6 cellular contexts compared by ENCODE assay signal in the genomic region with DNA sequence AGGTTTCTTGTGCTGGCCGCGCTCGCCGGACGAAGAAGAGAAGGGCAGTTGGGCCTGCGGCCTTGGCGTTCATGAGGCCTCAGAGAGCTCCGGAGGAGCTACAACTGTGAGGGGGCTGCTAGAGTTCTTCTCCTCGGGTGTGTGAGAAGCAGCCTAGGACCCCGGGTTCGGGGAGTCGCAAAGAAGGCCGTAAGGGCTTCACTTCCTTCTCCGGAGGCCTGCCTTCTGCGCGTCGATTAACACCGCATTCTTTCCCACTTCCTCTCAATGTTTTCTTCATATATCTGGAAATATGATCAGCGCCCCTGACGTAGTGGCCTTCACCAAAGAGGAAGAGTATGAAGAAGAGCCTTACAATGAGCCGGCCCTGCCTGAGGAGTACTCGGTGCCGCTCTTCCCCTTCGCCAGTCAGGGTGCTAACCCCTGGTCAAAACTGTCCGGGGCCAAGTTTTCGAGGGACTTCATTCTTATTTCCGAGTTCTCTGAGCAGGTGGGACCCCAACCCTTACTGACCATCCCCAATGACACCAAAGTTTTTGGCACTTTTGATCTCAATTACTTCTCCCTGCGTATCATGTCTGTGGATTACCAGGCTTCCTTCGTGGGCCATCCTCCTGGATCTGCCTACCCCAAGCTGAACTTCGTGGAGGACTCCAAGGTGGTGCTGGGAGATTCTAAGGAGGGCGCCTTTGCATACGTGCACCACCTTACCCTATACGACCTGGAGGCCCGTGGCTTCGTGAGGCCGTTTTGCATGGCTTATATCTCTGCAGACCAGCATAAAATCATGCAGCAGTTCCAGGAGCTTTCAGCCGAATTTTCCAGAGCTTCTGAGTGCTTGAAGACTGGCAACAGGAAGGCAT. TPM values are rescaled to one million over a fixed set of nuclear protein-coding genes. Genes with fewer than 3 reads are reported as not detected.
DNase-seq lines count a peak whose midpoint lies in the region; ATAC-seq and TF ChIP-seq lines count a peak whose summit lies in the region.

No MANE protein-coding gene starts in this region.

- peaks cover 95% of the 10 kb centered on the region for H3K79me2 ChIP-seq in SK-N-SH (ENCODE audit: insufficient read depth)

- peaks cover 25% of the 10 kb centered on the region for H3K36me3 Mint-ChIP-seq in type B pancreatic cell

- H3K27ac ChIP-seq in SK-N-SH (ENCODE audit: low read depth in 2 of 2, low read length in 1 of 2) (peak overlapping the region; percentile 69 to 92), heart right ventricle (peak overlapping the region; percentile 62 to 95 (median 86))

- CTCF ChIA-PET in SK-N-SH (lab: Yijun Ruan, JAX) = no interaction called here

- peak overlapping the region; percentile 72; the same call in 1 of the 2 replicates for H2AFZ ChIP-seq in SK-N-SH (ENCODE audit: low read depth)

- ATAC-seq in GM19467 (IDR thresholded peaks at IDR 0.05; ENCODE audit: unreplicated experiment) (peak; percentile 6), heart right ventricle (peak in 4 of 8 donors; percentile 1 to 2 (median 2))

- no peak for TF ChIP-seq RAD21 in SK-N-SH (IDR thresholded peaks at IDR 0.05; ENCODE audit: low read length)

- H3K9me2 ChIP-seq in SK-N-SH = no peaks in the 10 kb centered on the region

- peaks cover 46% of the 10 kb centered on the region for H4K20me1 ChIP-seq in SK-N-SH (ENCODE audit: insufficient read depth)

- H3K27me3 ChIP-seq in SK-N-SH (ENCODE audit: insufficient read depth) = no peaks in the 10 kb centered on the region
- H3K27me3 ChIP-seq in heart right ventricle = no peaks in the 10 kb centered on the region

- H3F3A ChIP-seq in SK-N-SH (replicated peaks; ENCODE audit: insufficient read depth) = no peaks in the 10 kb centered on the region

- H3K27ac Mint-ChIP-seq in type B pancreatic cell = peak overlapping the region; percentile 99

- H3K4me1 Mint-ChIP-seq in type B pancreatic cell (ENCODE audit: unreplicated experiment) = peaks cover 46% of the 10 kb centered on the region

- POLR2A ChIA-PET in SK-N-SH (lab: Yijun Ruan, JAX) = interaction anchor here (1.0 kb wide), 1 partner anchor 13 kb away, joined by 3 read pairs; no protein-coding TSS in a partner anchor

- TF ChIP-seq CTCF in SK-N-SH (IDR thresholded peaks at IDR 0.05) (no peak), heart right ventricle (IDR thresholded peaks at IDR 0.05) (no peak), type B pancreatic cell (conservative IDR thresholded peaks at IDR 0.05) (no peak)

- 30% methylated on average over 31 of the region's 37 CpGs for WGBS in SK-N-SH (ENCODE audit: low lambda C conversion rate)
- WGBS in heart right ventricle, 2 donors = 24 to 27% methylated on average over 37 of the region's 37 CpGs

- H3K9me3 ChIP-seq in SK-N-SH = no peaks in the 10 kb centered on the region
- H3K9me3 ChIP-seq in heart right ventricle = no peaks in the 10 kb centered on the region

- H3K9ac ChIP-seq in SK-N-SH = peak overlapping the region; percentile 85

- H3K36me3 ChIP-seq in SK-N-SH (replicated peaks in 1 of 2; ENCODE audit: control insufficient read depth in 1 of 2, insufficient read depth in 2 of 2, low read length in 1 of 2) (peaks cover 34 to 43% of the 10 kb centered on the region in 2 experiments), heart right ventricle (peaks cover 0 to 56% (median 0%) of the 10 kb centered on the region in 9 donors)

- peak overlapping the region; percentile 99 for H3K4me3 Mint-ChIP-seq in type B pancreatic cell

- no peaks in the 10 kb centered on the region for H3K9me3 Mint-ChIP-seq in type B pancreatic cell

- peak overlapping the region; percentile 86 for H3K4me2 ChIP-seq in SK-N-SH

- intact Hi-C loops in heart right ventricle (cut with DNase I) = loop anchor here in 7 of 10 donors (2.0 to 10.0 kb wide), 6 partner anchors 47 to 111 kb away; a partner anchor contains a TSS

- H3K4me3 ChIP-seq in SK-N-SH (ENCODE audit: low read depth in 2 of 2, low read length in 1 of 2) (peak overlapping the region; percentile 84 to 94), heart right ventricle (peak overlapping the region; percentile 78 to 100 (median 90))

- DNase-seq in SK-N-SH (no peak), heart right ventricle (no peak), type B pancreatic cell (ENCODE audit: extremely low spot score, unreplicated experiment) (no peak), DMS 273 (lab: John Stamatoyannopoulos, UW; ENCODE audit: unreplicated experiment) (no peak), HK-2 (ENCODE audit: unreplicated experiment) (no peak)

- no peak for TF ChIP-seq EP300 in SK-N-SH (IDR thresholded peaks at IDR 0.05; ENCODE audit: borderline replicate concordance in 1 of 2, low read depth in 1 of 2, low read length in 1 of 2)

- no peaks in the 10 kb centered on the region for H3K27me3 Mint-ChIP-seq in type B pancreatic cell

- H3K4me1 ChIP-seq in SK-N-SH (ENCODE audit: control insufficient read depth in 1 of 2, insufficient read depth in 2 of 2, low read depth in 1 of 2, low read length in 1 of 2) = peaks cover 22 to 51% of the 10 kb centered on the region in 2 experiments; a peak in 2 of 4 replicates
- H3K4me1 ChIP-seq in heart right ventricle = peaks cover 33 to 85% (median 74%) of the 10 kb centered on the region in 9 donors

TF ChIP-seq in SK-N-SH, 30 proteins besides CTCF, POLR2A, EP300 and RAD21:
- no peak for TF ChIP-seq FOXM1 (IDR thresholded peaks at IDR 0.05; ENCODE audit: low read depth)
- TF ChIP-seq ELF1 (IDR thresholded peaks at IDR 0.05) = no peak
- 0 out of 2 replicates have a peak, but pooled peaks have one; percentile 7 for TF ChIP-seq POLR2AphosphoS5 (IDR thresholded peaks at IDR 0.05; ENCODE audit: low read depth, low read length)
- TF ChIP-seq YY1 (IDR thresholded peaks at IDR 0.05; ENCODE audit: low read depth) = peak; percentile 71; the same call in 1 of the 2 replicates
- TF ChIP-seq TCF12 (IDR thresholded peaks at IDR 0.05) = no peak
- TF ChIP-seq GABPA (IDR thresholded peaks at IDR 0.05; ENCODE audit: low read depth) = no peak
- TF ChIP-seq FOSL2 (IDR thresholded peaks at IDR 0.05; ENCODE audit: borderline replicate concordance, low read depth) = no peak

RNA-seq across cellular contexts. Expression of a gene that starts 0.6 kb away (rescaled TPM):
- 5.6 and 6.2 TPM in 2 replicates for polyA plus RNA-seq in SK-N-SH (2012; rRNA removed)
- 3.6 and 4.7 TPM in 2 replicates for polyA plus RNA-seq in SK-N-SH (2012; cell fraction: cytosol; rRNA removed)
- 8.2 and 10.4 TPM in 2 replicates for polyA plus RNA-seq in SK-N-SH (2012; cell fraction: nucleus; rRNA removed)
- total RNA-seq in heart right ventricle = 10 to 100 TPM in 9 of 10 donors, 1 to 10 TPM in 1; 9.5 to 15.7 (median 12.0) TPM
- 1 to 10 TPM; 2.1 to 2.4 TPM for polyA plus RNA-seq in heart right ventricle
- total RNA-seq in type B pancreatic cell (ENCODE audit: low replicate concordance) = 20.2 and 26.6 TPM in 2 replicates

RNA-seq across cellular contexts. Expression of a gene that starts 0.9 kb away (rescaled TPM):
- polyA plus RNA-seq in SK-N-SH (2012; rRNA removed) (14.4 and 14.7 TPM in 2 replicates), heart right ventricle (10 to 100 TPM in 1 of 2 donors, 1 to 10 TPM in 1; 8.5 to 10.8 TPM)
- polyA plus RNA-seq in SK-N-SH (2012; cell fraction: cytosol; rRNA removed) = 10.9 and 11.6 TPM in 2 replicates
- 35.2 and 36.3 TPM in 2 replicates for polyA plus RNA-seq in SK-N-SH (2012; cell fraction: nucleus; rRNA removed)
- total RNA-seq in heart right ventricle (10 to 100 TPM in 9 of 10 donors, 1 to 10 TPM in 1; 8.2 to 15.6 (median 13.2) TPM), type B pancreatic cell (ENCODE audit: low replicate concordance) (47.5 and 70.2 TPM in 2 replicates)

RNA-seq across cellular contexts. Expression of a gene that starts 47.6 kb away (rescaled TPM):
- polyA plus RNA-seq in SK-N-SH (2012; rRNA removed) (10.0 and 17.0 TPM in 2 replicates), heart right ventricle (1 to 10 TPM; 7.3 to 8.4 TPM)
- 8.1 and 10.0 TPM in 2 replicates for polyA plus RNA-seq in SK-N-SH (2012; cell fraction: cytosol; rRNA removed)
- polyA plus RNA-seq in SK-N-SH (2012; cell fraction: nucleus; rRNA removed) = 16.8 and 19.2 TPM in 2 replicates
- total RNA-seq in heart right ventricle (10 to 100 TPM in 1 of 10 donors, 1 to 10 TPM in 9; 2.7 to 11.6 (median 4.9) TPM), type B pancreatic cell (ENCODE audit: low replicate concordance) (17.7 and 30.5 TPM in 2 replicates)

RNA-seq across cellular contexts. Expression of a gene that starts 55.3 kb away (rescaled TPM):
- polyA plus RNA-seq in SK-N-SH (2012; rRNA removed) = 12.7 and 16.8 TPM in 2 replicates
- polyA plus RNA-seq in SK-N-SH (2012; cell fraction: cytosol; rRNA removed) = 4.5 and 8.3 TPM in 2 replicates
- 34.8 and 53.1 TPM in 2 replicates for polyA plus RNA-seq in SK-N-SH (2012; cell fraction: nucleus; rRNA removed)
- total RNA-seq in heart right ventricle = 10 to 100 TPM; 23.9 to 43.4 (median 33.5) TPM
- 10 to 100 TPM; 18.9 to 20.6 TPM for polyA plus RNA-seq in heart right ventricle
- total RNA-seq in type B pancreatic cell (ENCODE audit: low replicate concordance) = 17.9 and 31.2 TPM in 2 replicates

RNA-seq across cellular contexts. Expression of a gene that starts 57.2 kb away (rescaled TPM):
- 244 and 254 TPM in 2 replicates for polyA plus RNA-seq in SK-N-SH (2012; rRNA removed)
- polyA plus RNA-seq in SK-N-SH (2012; cell fraction: cytosol; rRNA removed) = 83.4 and 117 TPM in 2 replicates
- polyA plus RNA-seq in SK-N-SH (2012; cell fraction: nucleus; rRNA removed) = 1,164 and 1,190 TPM in 2 replicates
- 100 to 1,000 TPM; 207 to 356 (median 281) TPM for total RNA-seq in heart right ventricle
- 100 to 1,000 TPM; 366 to 469 TPM for polyA plus RNA-seq in heart right ventricle
- total RNA-seq in type B pancreatic cell (ENCODE audit: low replicate concordance) = 248 and 320 TPM in 2 replicates
